In the genomic region with DNA sequence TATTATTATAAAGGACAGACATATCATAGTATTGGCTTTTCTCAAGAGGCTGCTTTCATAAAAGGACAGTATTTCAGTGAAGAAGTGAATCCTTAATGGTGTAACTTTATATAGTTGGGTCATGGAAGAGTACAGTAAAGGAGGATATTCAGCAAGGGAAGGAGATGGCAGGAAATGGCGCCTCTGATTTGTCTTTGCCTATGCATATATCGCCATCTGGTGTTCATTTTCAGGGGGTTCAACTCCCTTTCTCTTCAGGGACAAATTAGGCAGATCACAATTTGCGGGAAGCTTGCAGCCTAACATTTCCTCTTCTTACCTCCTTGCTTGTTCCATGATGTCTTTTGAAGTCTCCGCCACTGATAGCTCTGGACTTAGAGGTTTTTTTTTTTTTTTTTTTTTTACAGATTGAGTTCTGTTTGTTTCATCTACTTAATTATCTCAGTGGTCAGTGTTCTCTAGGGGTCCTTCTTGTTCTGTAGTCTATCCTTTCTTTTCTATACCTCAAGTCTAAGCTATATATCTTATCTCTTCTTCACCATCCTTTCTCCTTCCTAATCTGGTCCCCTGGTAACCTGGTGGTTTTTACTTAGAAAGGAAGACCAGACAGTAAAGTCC, we compare ENCODE assay signal across 8 cellular contexts. TPM values are rescaled to one million over a fixed set of nuclear protein-coding genes. Genes with fewer than 3 reads are reported as not detected.
DNase-seq lines count a peak whose midpoint lies in the region; ATAC-seq and TF ChIP-seq lines count a peak whose summit lies in the region.

No MANE protein-coding gene starts in this region.

- H3K4me3 Mint-ChIP-seq in CD4-positive, alpha-beta T cell, result no peak overlapping the region
- H3K4me3 Mint-ChIP-seq in MCF 10A (ENCODE audit: unreplicated experiment), result no peak overlapping the region

- intact Hi-C loops in CD4-positive, alpha-beta T cell (cut with DNase I, micrococcal nuclease), result loop anchor here (1.0 to 10.0 kb wide), 4 partner anchors 130 to 338 kb away; no protein-coding TSS in a partner anchor
- intact Hi-C loops in MCF 10A (cut with micrococcal nuclease), result loop anchor here (1.0 kb wide), 2 partner anchors 217 to 223 kb away; a partner anchor contains a TSS

- H3K27me3 ChIP-seq in CD4-positive, alpha-beta T cell (ENCODE audit: control insufficient read depth, insufficient read depth, low read length), result no peaks in the 10 kb centered on the region

- H3K4me1 Mint-ChIP-seq in CD4-positive, alpha-beta T cell (ENCODE audit: low read depth), result peaks cover 84% of the 10 kb centered on the region
- peaks cover 10% of the 10 kb centered on the region for H3K4me1 Mint-ChIP-seq in MCF 10A (ENCODE audit: insufficient read depth, unreplicated experiment)

- H3K27ac ChIP-seq in CD4-positive, alpha-beta T cell (ENCODE audit: low read depth, low read length), result no peak overlapping the region

- TF ChIP-seq CTCF in CD4-positive, alpha-beta T cell (IDR thresholded peaks at IDR 0.05), result peak; percentile 80
- TF ChIP-seq CTCF in GM20000 (IDR thresholded peaks at IDR 0.05; ENCODE audit: extremely low read depth, missing control alignments) (peak; percentile 57), MCF 10A (IDR thresholded peaks at IDR 0.05; ENCODE audit: unreplicated experiment) (peak; percentile 73)

- H3K27me3 Mint-ChIP-seq in CD4-positive, alpha-beta T cell, result no peaks in the 10 kb centered on the region
- H3K27me3 Mint-ChIP-seq in MCF 10A (ENCODE audit: insufficient read depth, unreplicated experiment), result no peaks in the 10 kb centered on the region

- H3K27ac Mint-ChIP-seq in CD4-positive, alpha-beta T cell, result peak overlapping the region; percentile 69
- no peak overlapping the region for H3K27ac Mint-ChIP-seq in MCF 10A (ENCODE audit: low read depth, unreplicated experiment)

- CTCF ChIA-PET in CD4-positive, alpha-beta T cell (lab: Charles Lee), result interaction anchor here (0.6 to 4.6 kb wide), 40 partner anchors 9 to 361 kb away, joined by 3 to 52 read pairs (median 5); a partner anchor contains a TSS
- CTCF ChIA-PET in MCF 10A (lab: Yijun Ruan, JAX), result interaction anchor here (0.6 to 15.6 kb wide), 67 partner anchors 9 to 611 kb away, joined by 3 to 1105 read pairs (median 5); a partner anchor contains a TSS

- POLR2A ChIA-PET in CD4-positive, alpha-beta T cell (lab: Charles Lee), result interaction anchor here (0.6 to 5.3 kb wide), 18 partner anchors 16 to 291 kb away, joined by 3 to 76 read pairs (median 4); a partner anchor contains a TSS
- POLR2A ChIA-PET in MCF 10A (lab: Yijun Ruan, JAX), result interaction anchor here (0.6 to 4.0 kb wide), 10 partner anchors 14 to 1471 kb away, joined by 3 to 57 read pairs (median 4); a partner anchor contains a TSS

- peak in 5 of 10 experiments; percentile 19 to 48 (median 40) for DNase-seq in CD4-positive, alpha-beta T cell
- DNase-seq in GM20000 (ENCODE audit: low spot score) (peak; percentile 54), NCI-H1417 (lab: John Stamatoyannopoulos, UW) (peak; percentile 53 to 88 (median 60)), MCF 10A (ENCODE audit: unreplicated experiment) (peak; percentile 81), iPS-NIHi11 (ENCODE audit: low spot score) (peak; percentile 83), smooth muscle cell of the brain vasculature (ENCODE audit: low read depth, low spot score) (peak; percentile 52)

- no TSS peak for BruUV-seq in MCF 10A (replicated peaks; lab: Mats Ljungman, UMichigan)

- H3K9me3 Mint-ChIP-seq in CD4-positive, alpha-beta T cell, result no peaks in the 10 kb centered on the region
- H3K9me3 Mint-ChIP-seq in MCF 10A (ENCODE audit: unreplicated experiment), result no peaks in the 10 kb centered on the region

- H3K9me3 ChIP-seq in CD4-positive, alpha-beta T cell (ENCODE audit: control insufficient read depth, low read length), result no peaks in the 10 kb centered on the region

- ATAC-seq in CD4-positive, alpha-beta T cell (ENCODE audit: poor library complexity), result peak; percentile 78
- ATAC-seq in SK-N-SH treated with all-trans-retinoic acid at 6 μM for 48 hours (peak; percentile 94), GM21619 (IDR thresholded peaks at IDR 0.05; ENCODE audit: unreplicated experiment) (no peak)

- peaks cover 58% of the 10 kb centered on the region for H3K36me3 Mint-ChIP-seq in CD4-positive, alpha-beta T cell (ENCODE audit: low read depth)
- peaks cover 5% of the 10 kb centered on the region for H3K36me3 Mint-ChIP-seq in MCF 10A (ENCODE audit: insufficient read depth, unreplicated experiment)

TF ChIP-seq in SK-N-SH treated with all-trans-retinoic acid at 6 μM for 48 hours, 23 proteins besides CTCF, POLR2A, EP300 and RAD21:
- TF ChIP-seq, protein P1, sequence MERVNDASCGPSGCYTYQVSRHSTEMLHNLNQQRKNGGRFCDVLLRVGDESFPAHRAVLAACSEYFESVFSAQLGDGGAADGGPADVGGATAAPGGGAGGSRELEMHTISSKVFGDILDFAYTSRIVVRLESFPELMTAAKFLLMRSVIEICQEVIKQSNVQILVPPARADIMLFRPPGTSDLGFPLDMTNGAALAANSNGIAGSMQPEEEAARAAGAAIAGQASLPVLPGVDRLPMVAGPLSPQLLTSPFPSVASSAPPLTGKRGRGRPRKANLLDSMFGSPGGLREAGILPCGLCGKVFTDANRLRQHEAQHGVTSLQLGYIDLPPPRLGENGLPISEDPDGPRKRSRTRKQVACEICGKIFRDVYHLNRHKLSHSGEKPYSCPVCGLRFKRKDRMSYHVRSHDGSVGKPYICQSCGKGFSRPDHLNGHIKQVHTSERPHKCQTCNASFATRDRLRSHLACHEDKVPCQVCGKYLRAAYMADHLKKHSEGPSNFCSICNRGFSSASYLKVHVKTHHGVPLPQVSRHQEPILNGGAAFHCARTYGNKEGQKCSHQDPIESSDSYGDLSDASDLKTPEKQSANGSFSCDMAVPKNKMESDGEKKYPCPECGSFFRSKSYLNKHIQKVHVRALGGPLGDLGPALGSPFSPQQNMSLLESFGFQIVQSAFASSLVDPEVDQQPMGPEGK (CRISPR knock-in tag; IDR thresholded peaks at IDR 0.05; ENCODE audit: borderline replicate concordance), result no peak
- TF ChIP-seq PPARA (CRISPR knock-in tag; IDR thresholded peaks at IDR 0.05; ENCODE audit: borderline replicate concordance) (no peak), ZNF70 (CRISPR knock-in tag; IDR thresholded peaks at IDR 0.05) (peak; percentile 100)
- TF ChIP-seq, protein P2, sequence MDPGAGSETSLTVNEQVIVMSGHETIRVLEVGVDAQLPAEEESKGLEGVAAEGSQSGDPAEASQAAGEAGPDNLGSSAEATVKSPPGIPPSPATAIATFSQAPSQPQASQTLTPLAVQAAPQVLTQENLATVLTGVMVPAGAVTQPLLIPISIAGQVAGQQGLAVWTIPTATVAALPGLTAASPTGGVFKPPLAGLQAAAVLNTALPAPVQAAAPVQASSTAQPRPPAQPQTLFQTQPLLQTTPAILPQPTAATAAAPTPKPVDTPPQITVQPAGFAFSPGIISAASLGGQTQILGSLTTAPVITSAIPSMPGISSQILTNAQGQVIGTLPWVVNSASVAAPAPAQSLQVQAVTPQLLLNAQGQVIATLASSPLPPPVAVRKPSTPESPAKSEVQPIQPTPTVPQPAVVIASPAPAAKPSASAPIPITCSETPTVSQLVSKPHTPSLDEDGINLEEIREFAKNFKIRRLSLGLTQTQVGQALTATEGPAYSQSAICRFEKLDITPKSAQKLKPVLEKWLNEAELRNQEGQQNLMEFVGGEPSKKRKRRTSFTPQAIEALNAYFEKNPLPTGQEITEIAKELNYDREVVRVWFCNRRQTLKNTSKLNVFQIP (CRISPR knock-in tag; IDR thresholded peaks at IDR 0.05; ENCODE audit: borderline replicate concordance, low read depth), result no peak

RNA-seq across cellular contexts. Expression of a gene that starts 21.8 kb away (rescaled TPM):
- 10 to 100 TPM; 64.7 to 73.1 TPM for total RNA-seq in CD4-positive, alpha-beta T cell
- total RNA-seq in MCF 10A (2022), result 44.7 and 86.1 TPM in 2 replicates
